Comparison of ENCODE assay signal across 8 cellular contexts in the genomic region with DNA sequence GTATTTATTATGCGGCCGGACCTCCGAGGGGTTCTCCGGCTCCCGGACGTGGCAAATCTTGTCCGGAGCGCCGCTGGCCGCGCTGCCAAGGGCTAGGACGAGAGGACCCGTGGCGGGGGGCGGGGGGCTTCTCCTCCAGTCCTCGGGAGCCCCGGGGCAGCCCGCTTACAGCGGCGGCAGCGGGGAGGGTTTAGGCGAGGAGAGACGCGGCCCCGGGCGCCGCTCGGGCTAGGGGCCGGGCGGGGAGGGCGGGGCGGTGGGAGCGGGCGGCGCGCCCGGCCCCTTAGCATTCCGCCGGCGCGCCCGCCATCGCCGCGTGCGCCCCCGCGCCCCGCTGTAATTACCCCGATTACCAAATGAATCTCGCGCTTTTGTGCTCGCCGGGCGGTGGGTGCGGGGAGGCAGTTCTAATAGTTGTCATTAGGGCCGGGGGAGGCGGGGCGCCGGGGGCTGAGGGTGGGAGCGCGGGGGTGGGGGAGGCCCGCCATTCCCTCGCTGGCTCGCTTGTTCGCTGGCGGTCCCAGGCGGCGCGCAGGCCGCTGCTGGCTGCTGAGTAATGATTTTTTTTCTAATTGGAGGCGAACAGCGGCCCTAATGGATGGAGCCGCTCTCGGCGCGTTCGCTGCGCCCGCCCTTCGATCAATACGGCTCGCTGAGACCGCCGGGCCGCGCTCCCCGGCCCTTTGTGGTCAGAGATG.
DNase-seq lines count a peak whose midpoint lies in the region; ATAC-seq and TF ChIP-seq lines count a peak whose summit lies in the region.

No MANE protein-coding gene starts in this region.

- TF ChIP-seq POLR2A in stomach (IDR thresholded peaks at IDR 0.05): no peak

- H3K27ac Mint-ChIP-seq in CD4-positive, alpha-beta T cell: no peak overlapping the region
- no peak overlapping the region for H3K27ac Mint-ChIP-seq in activated naive CD8-positive, alpha-beta T cell treated with anti-CD3 and anti-CD28 coated beads, Interleukin-2, amount 50 U/mL, for 24 hours

- no peak overlapping the region for H3K27ac ChIP-seq in CD4-positive, alpha-beta T cell (ENCODE audit: low read depth, low read length)
- peak overlapping the region in 1 of 5 donors; percentile 46 for H3K27ac ChIP-seq in stomach

- H3K36me3 Mint-ChIP-seq in CD4-positive, alpha-beta T cell (ENCODE audit: low read depth): no peaks in the 10 kb centered on the region
- no peaks in the 10 kb centered on the region for H3K36me3 Mint-ChIP-seq in activated naive CD8-positive, alpha-beta T cell treated with anti-CD3 and anti-CD28 coated beads, Interleukin-2, amount 50 U/mL, for 24 hours (ENCODE audit: low read depth)

- peaks cover 8% of the 10 kb centered on the region for H3K27me3 ChIP-seq in CD4-positive, alpha-beta T cell (ENCODE audit: control insufficient read depth, insufficient read depth, low read length)
- H3K27me3 ChIP-seq in kidney epithelial cell (ENCODE audit: control insufficient read depth, insufficient read depth, low read length) (peaks cover 4% of the 10 kb centered on the region), stomach (peaks cover 12 to 17% (median 14%) of the 10 kb centered on the region in 3 donors)

- H3K4me3 ChIP-seq in kidney epithelial cell (ENCODE audit: low read depth, low read length) (peak overlapping the region; percentile 28), stomach (peak overlapping the region; percentile 39 to 47 (median 40))

- ATAC-seq in CD4-positive, alpha-beta T cell (ENCODE audit: poor library complexity): no peak
- peak; percentile 25 for ATAC-seq in activated naive CD8-positive, alpha-beta T cell treated with anti-CD3 and anti-CD28 coated beads, Interleukin-2, amount 50 U/mL, for 24 hours
- no peak for ATAC-seq in HG03280 (IDR thresholded peaks at IDR 0.05; ENCODE audit: unreplicated experiment)
- ATAC-seq in esophagus mucosa: no peak

- TF ChIP-seq EP300 in stomach (IDR thresholded peaks at IDR 0.05): no peak

- H3K4me1 ChIP-seq in stomach: peaks cover 0 to 23% (median 17%) of the 10 kb centered on the region in 4 donors

- POLR2A ChIA-PET in CD4-positive, alpha-beta T cell (lab: Charles Lee): no interaction called here

- peak overlapping the region; percentile 42 for H3K4me3 Mint-ChIP-seq in CD4-positive, alpha-beta T cell
- no peak overlapping the region for H3K4me3 Mint-ChIP-seq in activated naive CD8-positive, alpha-beta T cell treated with anti-CD3 and anti-CD28 coated beads, Interleukin-2, amount 50 U/mL, for 24 hours

- intact Hi-C loops in CD4-positive, alpha-beta T cell (cut with DNase I, micrococcal nuclease): no loop called here
- intact Hi-C loops in stomach (cut with DNase I; ENCODE audit: low total_unique reads): no loop called here

- no peaks in the 10 kb centered on the region for H3K9me3 ChIP-seq in CD4-positive, alpha-beta T cell (ENCODE audit: control insufficient read depth, low read length)
- H3K9me3 ChIP-seq in stomach: peaks cover 0 to 34% (median 13%) of the 10 kb centered on the region in 4 donors

- 2 to 7% (median 6%) methylated on average over 35 to 70 of the region's 88 CpGs; no CpG with 5 or more reads in 1 of the 5 donors for WGBS in stomach, 5 donors

- H3K27me3 Mint-ChIP-seq in CD4-positive, alpha-beta T cell: no peaks in the 10 kb centered on the region
- peaks cover 9% of the 10 kb centered on the region for H3K27me3 Mint-ChIP-seq in activated naive CD8-positive, alpha-beta T cell treated with anti-CD3 and anti-CD28 coated beads, Interleukin-2, amount 50 U/mL, for 24 hours

- no peak for TF ChIP-seq CTCF in CD4-positive, alpha-beta T cell (IDR thresholded peaks at IDR 0.05)
- no peak for TF ChIP-seq CTCF in kidney epithelial cell (IDR thresholded peaks at IDR 0.05; ENCODE audit: insufficient read depth, low read length, poor library complexity, severe bottlenecking)
- no peak for TF ChIP-seq CTCF in stomach (IDR thresholded peaks at IDR 0.05)

- H3K36me3 ChIP-seq in kidney epithelial cell (ENCODE audit: control insufficient read depth, insufficient read depth, low read length): no peaks in the 10 kb centered on the region
- no peaks in the 10 kb centered on the region for H3K36me3 ChIP-seq in stomach

- CTCF ChIA-PET in CD4-positive, alpha-beta T cell (lab: Charles Lee): no interaction called here

- no peaks in the 10 kb centered on the region for H3K9me3 Mint-ChIP-seq in CD4-positive, alpha-beta T cell
- no peaks in the 10 kb centered on the region for H3K9me3 Mint-ChIP-seq in activated naive CD8-positive, alpha-beta T cell treated with anti-CD3 and anti-CD28 coated beads, Interleukin-2, amount 50 U/mL, for 24 hours

- peak in 2 of 10 experiments; percentile 2 to 10 for DNase-seq in CD4-positive, alpha-beta T cell
- DNase-seq in NCI-H146 (lab: John Stamatoyannopoulos, UW): peak; percentile 81
- DNase-seq in activated naive CD8-positive, alpha-beta T cell treated with anti-CD3 and anti-CD28 coated beads, Interleukin-2, amount 50 U/mL, for 24 hours: peak; percentile 23
- no peak for DNase-seq in kidney epithelial cell (ENCODE audit: low read depth)
- no peak for DNase-seq in stomach
- no peak for DNase-seq in NCI-H2196 treated with DMSO at 0.1 percent for 48 hours (lab: John Stamatoyannopoulos, UW; ENCODE audit: unreplicated experiment)

- H3K4me1 Mint-ChIP-seq in CD4-positive, alpha-beta T cell (ENCODE audit: low read depth): peaks cover 8% of the 10 kb centered on the region
- peaks cover 24% of the 10 kb centered on the region for H3K4me1 Mint-ChIP-seq in activated naive CD8-positive, alpha-beta T cell treated with anti-CD3 and anti-CD28 coated beads, Interleukin-2, amount 50 U/mL, for 24 hours

Comparison
In these comparisons a context has a peak if more than half of its experiments do, and no peak if none do; other contexts are left out.
1. DNase-seq: peak in NCI-H146 (single experiment) and activated naive CD8-positive, alpha-beta T cell treated with anti-CD3 and anti-CD28 coated beads, Interleukin-2, amount 50 U/mL, for 24 hours (single experiment); none in kidney epithelial cell (single experiment), stomach (single experiment) and NCI-H2196 treated with DMSO at 0.1 percent for 48 hours (single experiment).